ENCODE assay signal across 8 cellular contexts in genomic region chr12:92145481-92145730, GRCh38. TPM values are rescaled to one million over a fixed set of nuclear protein-coding genes. Genes with fewer than 3 reads are reported as not detected.
DNase-seq lines count a peak whose midpoint lies in the region; ATAC-seq and TF ChIP-seq lines count a peak whose summit lies in the region.

No MANE protein-coding gene starts in this region.

- H3K36me3 Mint-ChIP-seq in activated naive CD8-positive, alpha-beta T cell treated with anti-CD3 and anti-CD28 coated beads, Interleukin-2, amount 50 U/mL, for 24 hours (ENCODE audit: low read depth), result peaks cover 52% of the 10 kb centered on the region
- H3K36me3 Mint-ChIP-seq in immature natural killer cell, result peaks cover 44 to 54% (median 46%) of the 10 kb centered on the region in 3 donors
- peaks cover 60% of the 10 kb centered on the region for H3K36me3 Mint-ChIP-seq in stimulated activated naive CD8-positive, alpha-beta T cell treated with anti-CD3 and anti-CD28 coated beads, Interleukin-15, Interleukin-2, amounts not matched to agents 100 ng/mL and 50 ng/mL, for 24 hours (ENCODE audit: low read depth)

- peak overlapping the region; percentile 99 for H3K4me3 Mint-ChIP-seq in activated naive CD8-positive, alpha-beta T cell treated with anti-CD3 and anti-CD28 coated beads, Interleukin-2, amount 50 U/mL, for 24 hours
- H3K4me3 Mint-ChIP-seq in immature natural killer cell, result peak overlapping the region; percentile 92 to 100 (median 100)
- H3K4me3 Mint-ChIP-seq in stimulated activated naive CD8-positive, alpha-beta T cell treated with anti-CD3 and anti-CD28 coated beads, Interleukin-15, Interleukin-2, amounts not matched to agents 100 ng/mL and 50 ng/mL, for 24 hours, result peak overlapping the region; percentile 100

- DNase-seq in activated naive CD8-positive, alpha-beta T cell treated with anti-CD3 and anti-CD28 coated beads, Interleukin-2, amount 50 U/mL, for 24 hours, result no peak
- DNase-seq in immature natural killer cell (no peak), NOMO-1 treated with dmso at 0.1 percent for 144 hours (lab: John Stamatoyannopoulos, UW; ENCODE audit: unreplicated experiment) (no peak), GM13976 (ENCODE audit: low spot score) (no peak), midbrain (lab: John Stamatoyannopoulos, UW) (no peak)

- no peak for TF ChIP-seq CTCF in GM13976 (IDR thresholded peaks at IDR 0.05; ENCODE audit: borderline replicate concordance, control extremely low read depth, extremely low read depth, insufficient read depth, missing control alignments)

- H3K4me1 Mint-ChIP-seq in activated naive CD8-positive, alpha-beta T cell treated with anti-CD3 and anti-CD28 coated beads, Interleukin-2, amount 50 U/mL, for 24 hours, result peaks cover 34% of the 10 kb centered on the region
- peaks cover 32 to 52% of the 10 kb centered on the region in 2 donors for H3K4me1 Mint-ChIP-seq in immature natural killer cell
- H3K4me1 Mint-ChIP-seq in stimulated activated naive CD8-positive, alpha-beta T cell treated with anti-CD3 and anti-CD28 coated beads, Interleukin-15, Interleukin-2, amounts not matched to agents 100 ng/mL and 50 ng/mL, for 24 hours (ENCODE audit: low read depth), result peaks cover 31% of the 10 kb centered on the region

- in situ Hi-C loops in GM13976 (cut with MboI; ENCODE audit: low sequenced_read_pairs, unreplicated experiment), result loop anchor here (5.0 to 25.0 kb wide), 5 partner anchors 259 to 758 kb away; no protein-coding TSS in a partner anchor

- no peaks in the 10 kb centered on the region for H3K9me3 Mint-ChIP-seq in activated naive CD8-positive, alpha-beta T cell treated with anti-CD3 and anti-CD28 coated beads, Interleukin-2, amount 50 U/mL, for 24 hours
- H3K9me3 Mint-ChIP-seq in immature natural killer cell, result peaks cover 0 to 6% (median 0%) of the 10 kb centered on the region in 6 donors
- H3K9me3 Mint-ChIP-seq in stimulated activated naive CD8-positive, alpha-beta T cell treated with anti-CD3 and anti-CD28 coated beads, Interleukin-15, Interleukin-2, amounts not matched to agents 100 ng/mL and 50 ng/mL, for 24 hours, result no peaks in the 10 kb centered on the region

- ATAC-seq in GM18502 (IDR thresholded peaks at IDR 0.05; ENCODE audit: poor library complexity, unreplicated experiment), result peak; percentile 7
- ATAC-seq in HG03045 (IDR thresholded peaks at IDR 0.05; ENCODE audit: unreplicated experiment), result peak; percentile 8
- peak; percentile 2 for ATAC-seq in activated naive CD8-positive, alpha-beta T cell treated with anti-CD3 and anti-CD28 coated beads, Interleukin-2, amount 50 U/mL, for 24 hours

- H3K27me3 Mint-ChIP-seq in activated naive CD8-positive, alpha-beta T cell treated with anti-CD3 and anti-CD28 coated beads, Interleukin-2, amount 50 U/mL, for 24 hours, result peaks cover 1% of the 10 kb centered on the region
- peaks cover 23 to 36% (median 34%) of the 10 kb centered on the region in 3 donors for H3K27me3 Mint-ChIP-seq in immature natural killer cell (ENCODE audit: low read depth in 3 of 3)
- no peaks in the 10 kb centered on the region for H3K27me3 Mint-ChIP-seq in stimulated activated naive CD8-positive, alpha-beta T cell treated with anti-CD3 and anti-CD28 coated beads, Interleukin-15, Interleukin-2, amounts not matched to agents 100 ng/mL and 50 ng/mL, for 24 hours

- H3K27ac Mint-ChIP-seq in activated naive CD8-positive, alpha-beta T cell treated with anti-CD3 and anti-CD28 coated beads, Interleukin-2, amount 50 U/mL, for 24 hours, result peak overlapping the region; percentile 90
- H3K27ac Mint-ChIP-seq in immature natural killer cell, result peak overlapping the region; percentile 96 to 100 (median 99)
- peak overlapping the region; percentile 95 for H3K27ac Mint-ChIP-seq in stimulated activated naive CD8-positive, alpha-beta T cell treated with anti-CD3 and anti-CD28 coated beads, Interleukin-15, Interleukin-2, amounts not matched to agents 100 ng/mL and 50 ng/mL, for 24 hours

RNA-seq across cellular contexts. Expression of gene BTG1, which starts 0.2 kb away (rescaled TPM):
- 100 to 1,000 TPM; 156 to 489 (median 487) TPM for polyA plus RNA-seq in immature natural killer cell
